ENCODE assay signal across 16 cellular contexts in genomic region chr18:47244041-47244440, GRCh38. TPM values are rescaled to one million over a fixed set of nuclear protein-coding genes. Genes with fewer than 3 reads are reported as not detected.
DNase-seq lines count a peak whose midpoint lies in the region; ATAC-seq lines count a peak whose summit lies in the region.
"Had no signal": no experiment of that assay in that cellular context is flagged by ENCODE, and none has a peak within 500 bp of the region (broad histone marks: within the 10 kb centered on the region; RNA-seq: fewer than 3 reads in every experiment).

No MANE protein-coding gene starts in this region.

- no peak overlapping the region for H3K27ac ChIP-seq in HUES6 (ENCODE audit: low read depth, low read length)
- H3K27ac ChIP-seq: C4-2B had no signal

- DNase-seq in NCI-H345 (lab: John Stamatoyannopoulos, UW) (peak; percentile 4), NCI-H345 treated with DMSO at 0.1 percent for 48 hours (lab: John Stamatoyannopoulos, UW; ENCODE audit: unreplicated experiment) (no peak), NCI-H1436 (lab: John Stamatoyannopoulos, UW) (peak; percentile 53), NCI-H69 (lab: John Stamatoyannopoulos, UW) (peak; percentile 96), NCI-H2107 treated with DMSO at 0.1 percent for 48 hours (lab: John Stamatoyannopoulos, UW; ENCODE audit: unreplicated experiment) (no peak), mucosa of gallbladder (ENCODE audit: low spot score) (no peak)
- DNase-seq: ACHN; AML-193; Caco-2; CD4-positive, alpha-beta T cell had no signal

- peaks cover 4% of the 10 kb centered on the region for H3K9me3 ChIP-seq in HUES6 (ENCODE audit: control insufficient read depth, insufficient read depth, low read depth, low read length)
- H3K9me3 ChIP-seq: Caco-2, HAP-1 had no signal

- H3K36me3 ChIP-seq in HUES6 (ENCODE audit: control insufficient read depth, insufficient read depth, low read length), result no peaks in the 10 kb centered on the region
- H3K36me3 ChIP-seq: HAP-1 had no signal

- peak overlapping the region; percentile 2 for H3K9ac ChIP-seq in HUES6 (ENCODE audit: low read length)

- H3K27me3 ChIP-seq in HUES6 (ENCODE audit: control insufficient read depth, insufficient read depth, low read length), result peaks cover 58% of the 10 kb centered on the region

- H3K4me1 ChIP-seq in HUES6 (ENCODE audit: control insufficient read depth, insufficient read depth, low read length), result peaks cover 32% of the 10 kb centered on the region
- H3K4me1 ChIP-seq: Caco-2, HAP-1 had no signal

- no peak overlapping the region for H3K4me3 ChIP-seq in HUES6 (ENCODE audit: low read depth, low read length)
- H3K4me3 ChIP-seq: HAP-1 had no signal

- no peak for ATAC-seq in HG03378 (IDR thresholded peaks at IDR 0.05; ENCODE audit: unreplicated experiment)
- ATAC-seq: HepG2 had no signal

RNA-seq across cellular contexts. Expression of gene SKOR2, which starts 7.4 kb away (rescaled TPM):
- total RNA-seq in mucosa of gallbladder, result not detected
- total RNA-seq: Caco-2; CD4-positive, alpha-beta T cell; H4; HepG2 had no signal

Comparison
In these comparisons a context has a peak if more than half of its experiments do, and no peak if none do; other contexts are left out.
1. DNase-seq: peak in NCI-H345 (single experiment), NCI-H1436 (single experiment) and NCI-H69 (single experiment); none in NCI-H345 treated with DMSO at 0.1 percent for 48 hours (single experiment), NCI-H2107 treated with DMSO at 0.1 percent for 48 hours (single experiment) and mucosa of gallbladder (single experiment).